Comparison of ENCODE assay signal across 36 cellular contexts in genomic region chr16:78832100-78832499, GRCh38.
"Had no signal": no experiment of that assay in that cellular context is flagged by ENCODE, and none has a peak within 500 bp of the region (broad histone marks: within the 10 kb centered on the region; RNA-seq: fewer than 3 reads in every experiment).

No MANE protein-coding gene starts in this region.

- H3K27me3 ChIP-seq: ascending aorta, cardiac muscle cell had no signal

- H3K27me3 Mint-ChIP-seq: activated B cell treated with CpG ODN at 0.5 μM for 24 hours; activated CD4-positive, alpha-beta memory T cell treated with anti-CD3 and anti-CD28 coated beads for 36 hours; activated CD4-positive, alpha-beta T cell treated with anti-CD3 and anti-CD28 coated beads, Interleukin-2, amount 10 ng/mL, durations not matched to agents 24 days and 14 days; activated CD8-positive, alpha-beta T cell treated with anti-CD3 and anti-CD28 coated beads for 36 hours; activated naive CD4-positive, alpha-beta T cell treated with anti-CD3 and anti-CD28 coated beads, Interleukin-2, amount 10 ng/mL, durations not matched to agents 7 days and 5 days; activated naive CD4-positive, alpha-beta T cell treated with anti-CD3 and anti-CD28 coated beads, Interleukin-2, amount 50 U/mL, for 24 hours; activated naive CD8-positive, alpha-beta T cell; activated naive CD8-positive, alpha-beta T cell treated with anti-CD3 and anti-CD28 coated beads, Interleukin-2, amount 50 U/mL, for 24 hours; central memory CD8-positive, alpha-beta T cell; T-cell had no signal

- H3K27ac ChIP-seq: ascending aorta, cardiac muscle cell, VCaP had no signal

- H3K4me1 ChIP-seq: ascending aorta had no signal

- H3K4me3 Mint-ChIP-seq: activated B cell treated with CpG ODN at 0.5 μM for 24 hours; activated CD4-positive, alpha-beta memory T cell treated with anti-CD3 and anti-CD28 coated beads for 36 hours; activated CD4-positive, alpha-beta T cell treated with anti-CD3 and anti-CD28 coated beads, Interleukin-2, amount 10 ng/mL, durations not matched to agents 24 days and 14 days; activated CD8-positive, alpha-beta T cell treated with anti-CD3 and anti-CD28 coated beads for 36 hours; activated naive CD4-positive, alpha-beta T cell treated with anti-CD3 and anti-CD28 coated beads, Interleukin-2, amount 10 ng/mL, durations not matched to agents 7 days and 5 days; activated naive CD4-positive, alpha-beta T cell treated with anti-CD3 and anti-CD28 coated beads, Interleukin-2, amount 50 U/mL, for 24 hours; activated naive CD8-positive, alpha-beta T cell; activated naive CD8-positive, alpha-beta T cell treated with anti-CD3 and anti-CD28 coated beads, Interleukin-2, amount 10 ng/mL, durations not matched to agents 7 days and 5 days; activated naive CD8-positive, alpha-beta T cell treated with anti-CD3 and anti-CD28 coated beads, Interleukin-2, amount 50 U/mL, for 24 hours; activated T-cell treated with anti-CD3 and anti-CD28 coated beads, Interleukin-2, amount 50 U/mL, for 4 hours; activated T-cell treated with anti-CD3 and anti-CD28 coated beads, Interleukin-2, amount 50 U/mL, for 72 hours; activated T-helper 1 cell treated with anti-CD3 and anti-CD28 coated beads, Interleukin-12 subunit alpha, Interleukin-12 subunit beta, Interleukin-2, Interleukin-4 antibody, amounts not matched to agents 30 ng/mL and 10 ng/mL and 1 ng/mL, durations not matched to agents 14 hours and 24 hours and 36 hours; brain; central memory CD8-positive, alpha-beta T cell; T-cell; T-helper 2 cell treated with Interferon-gamma antibody and Interleukin-4, amounts not matched to agents 5 μg/mL and 100 μg/mL, for 36 hours had no signal

- ATAC-seq: activated CD8-positive, alpha-beta T cell treated with anti-CD3 and anti-CD28 coated beads for 36 hours; activated naive CD8-positive, alpha-beta T cell treated with anti-CD3 and anti-CD28 coated beads, Interleukin-2, amount 50 U/mL, for 24 hours; activated T-cell treated with anti-CD3 and anti-CD28 coated beads, Interleukin-2, amount 50 U/mL, for 4 hours; T-cell had no signal

- H3K27ac Mint-ChIP-seq: activated B cell treated with CpG ODN at 0.5 μM for 24 hours; activated CD4-positive, alpha-beta memory T cell treated with anti-CD3 and anti-CD28 coated beads for 36 hours; activated CD4-positive, alpha-beta T cell treated with anti-CD3 and anti-CD28 coated beads, Interleukin-2, amount 10 ng/mL, durations not matched to agents 24 days and 14 days; activated CD8-positive, alpha-beta T cell treated with anti-CD3 and anti-CD28 coated beads for 36 hours; activated naive CD4-positive, alpha-beta T cell treated with anti-CD3 and anti-CD28 coated beads, Interleukin-2, amount 10 ng/mL, durations not matched to agents 7 days and 5 days; activated naive CD4-positive, alpha-beta T cell treated with anti-CD3 and anti-CD28 coated beads, Interleukin-2, amount 50 U/mL, for 24 hours; activated naive CD8-positive, alpha-beta T cell; activated naive CD8-positive, alpha-beta T cell treated with anti-CD3 and anti-CD28 coated beads, Interleukin-2, amount 10 ng/mL, durations not matched to agents 7 days and 5 days; activated naive CD8-positive, alpha-beta T cell treated with anti-CD3 and anti-CD28 coated beads, Interleukin-2, amount 50 U/mL, for 24 hours; activated T-cell treated with anti-CD3 and anti-CD28 coated beads, Interleukin-2, amount 50 U/mL, for 72 hours; activated T-helper 1 cell treated with anti-CD3 and anti-CD28 coated beads, Interleukin-12 subunit alpha, Interleukin-12 subunit beta, Interleukin-2, Interleukin-4 antibody, amounts not matched to agents 30 ng/mL and 10 ng/mL and 1 ng/mL, durations not matched to agents 14 hours and 24 hours and 36 hours; activated T-helper 2 cell treated with anti-CD3 and anti-CD28 coated beads, Interferon-gamma antibody, Interleukin-2, Interleukin-4, amounts not matched to agents 10 μg/mL and 5 μg/mL and 100 μg/mL, durations not matched to agents 14 hours and 24 hours and 36 hours; brain; T-cell; T-helper 2 cell treated with Interferon-gamma antibody and Interleukin-4, amounts not matched to agents 5 μg/mL and 100 μg/mL, for 36 hours had no signal

- H3K36me3 Mint-ChIP-seq: activated CD4-positive, alpha-beta memory T cell treated with anti-CD3 and anti-CD28 coated beads for 36 hours; activated naive CD4-positive, alpha-beta T cell treated with anti-CD3 and anti-CD28 coated beads, Interleukin-2, amount 10 ng/mL, durations not matched to agents 7 days and 5 days; activated naive CD4-positive, alpha-beta T cell treated with anti-CD3 and anti-CD28 coated beads, Interleukin-2, amount 50 U/mL, for 24 hours; activated naive CD8-positive, alpha-beta T cell; activated naive CD8-positive, alpha-beta T cell treated with anti-CD3 and anti-CD28 coated beads, Interleukin-2, amount 10 ng/mL, durations not matched to agents 7 days and 5 days; brain; T-cell had no signal

- H3K4me1 Mint-ChIP-seq: activated B cell treated with CpG ODN at 0.5 μM for 24 hours; activated naive CD4-positive, alpha-beta T cell treated with anti-CD3 and anti-CD28 coated beads, Interleukin-2, amount 10 ng/mL, durations not matched to agents 7 days and 5 days; activated naive CD8-positive, alpha-beta T cell treated with anti-CD3 and anti-CD28 coated beads, Interleukin-2, amount 10 ng/mL, durations not matched to agents 7 days and 5 days; central memory CD8-positive, alpha-beta T cell had no signal

- H3K9me3 ChIP-seq: ascending aorta had no signal

- DNase-seq: activated B cell treated with CpG ODN at 0.5 μM for 24 hours; activated CD4-positive, alpha-beta memory T cell treated with anti-CD3 and anti-CD28 coated beads for 36 hours; activated CD4-positive, alpha-beta T cell treated with anti-CD3 and anti-CD28 coated beads for 4 hours; activated CD4-positive, alpha-beta T cell treated with anti-CD3 and anti-CD28 coated beads, Interleukin-2, amount 10 ng/mL, durations not matched to agents 24 days and 14 days; activated CD4-positive, alpha-beta T cell treated with anti-CD3 and anti-CD28 coated beads, Interleukin-2, amount 50 U/mL, for 1 hour; activated CD4-positive, alpha-beta T cell treated with anti-CD3 and anti-CD28 coated beads, Interleukin-2, amount 50 U/mL, for 4 hours; activated CD4-positive, CD25-positive, alpha-beta regulatory T cell treated with anti-CD3 and anti-CD28 coated beads, Interleukin-2, amount 50 U/mL, for 72 hours; activated CD8-positive, alpha-beta memory T cell treated with anti-CD3 and anti-CD28 coated beads, Interleukin-2, amount 50 U/mL, for 4 hours; activated CD8-positive, alpha-beta T cell treated with anti-CD3 and anti-CD28 coated beads for 36 hours; activated effector memory CD4-positive, alpha-beta T cell treated with Interleukin-2 at 50 U/mL for 16 hours; activated gamma-delta T cell; activated naive CD4-positive, alpha-beta T cell treated with anti-CD3 and anti-CD28 coated beads, Interleukin-2, amount 10 ng/mL, durations not matched to agents 7 days and 5 days; activated naive CD4-positive, alpha-beta T cell treated with Interleukin-2 at 50 U/mL for 16 hours; activated naive CD8-positive, alpha-beta T cell treated with anti-CD3 and anti-CD28 coated beads, Interleukin-2, amount 10 ng/mL, durations not matched to agents 7 days and 5 days; activated naive CD8-positive, alpha-beta T cell treated with anti-CD3 and anti-CD28 coated beads, Interleukin-2, amount 50 U/mL, for 24 hours; activated T-cell treated with anti-CD3 and anti-CD28 coated beads for 4 hours; activated T-cell treated with anti-CD3 and anti-CD28 coated beads, Interleukin-2, amount 50 U/mL, for 1 hour; activated T-cell treated with anti-CD3 and anti-CD28 coated beads, Interleukin-2, amount 50 U/mL, for 4 hours; activated T-cell treated with anti-CD3 and anti-CD28 coated beads, Interleukin-2, amount 50 U/mL, for 72 hours; amygdala; anterior cingulate cortex; caudate nucleus; cerebellar nuclear complex; T-cell; T-helper 2 cell; T-helper 9 cell had no signal

- H3K9me3 Mint-ChIP-seq: activated B cell treated with CpG ODN at 0.5 μM for 24 hours; activated CD4-positive, alpha-beta memory T cell treated with anti-CD3 and anti-CD28 coated beads for 36 hours; activated CD4-positive, alpha-beta T cell treated with anti-CD3 and anti-CD28 coated beads, Interleukin-2, amount 10 ng/mL, durations not matched to agents 24 days and 14 days; activated CD8-positive, alpha-beta T cell treated with anti-CD3 and anti-CD28 coated beads for 36 hours; activated naive CD4-positive, alpha-beta T cell treated with anti-CD3 and anti-CD28 coated beads, Interleukin-2, amount 10 ng/mL, durations not matched to agents 7 days and 5 days; activated naive CD4-positive, alpha-beta T cell treated with anti-CD3 and anti-CD28 coated beads, Interleukin-2, amount 50 U/mL, for 24 hours; activated naive CD8-positive, alpha-beta T cell treated with anti-CD3 and anti-CD28 coated beads, Interleukin-2, amount 10 ng/mL, durations not matched to agents 7 days and 5 days; activated naive CD8-positive, alpha-beta T cell treated with anti-CD3 and anti-CD28 coated beads, Interleukin-2, amount 50 U/mL, for 24 hours; activated T-cell treated with anti-CD3 and anti-CD28 coated beads, Interleukin-2, amount 50 U/mL, for 4 hours; activated T-cell treated with anti-CD3 and anti-CD28 coated beads, Interleukin-2, amount 50 U/mL, for 72 hours; activated T-helper 1 cell treated with anti-CD3 and anti-CD28 coated beads, Interleukin-12 subunit alpha, Interleukin-12 subunit beta, Interleukin-2, Interleukin-4 antibody, amounts not matched to agents 30 ng/mL and 10 ng/mL and 1 ng/mL, durations not matched to agents 14 hours and 24 hours and 36 hours; activated T-helper 2 cell treated with anti-CD3 and anti-CD28 coated beads, Interferon-gamma antibody, Interleukin-2, Interleukin-4, amounts not matched to agents 10 μg/mL and 5 μg/mL and 100 μg/mL, durations not matched to agents 14 hours and 24 hours and 36 hours; central memory CD8-positive, alpha-beta T cell; T-cell; T-helper 2 cell treated with Interferon-gamma antibody and Interleukin-4, amounts not matched to agents 5 μg/mL and 100 μg/mL, for 36 hours had no signal
